ENCODE assay signal across 10 cellular contexts in genomic region chr1:109485001-109485400, GRCh38. TPM values are rescaled to one million over a fixed set of nuclear protein-coding genes. Genes with fewer than 3 reads are reported as not detected.
DNase-seq lines count a peak whose midpoint lies in the region; ATAC-seq and TF ChIP-seq lines count a peak whose summit lies in the region.
"Had no signal": no experiment of that assay in that cellular context is flagged by ENCODE, and none has a peak within 500 bp of the region (broad histone marks: within the 10 kb centered on the region; RNA-seq: fewer than 3 reads in every experiment).

No MANE protein-coding gene starts in this region.

- no peak overlapping the region for H3K9ac ChIP-seq in SK-N-SH
- peak overlapping the region; percentile 90 for H3K9ac ChIP-seq in OCI-LY3 (ENCODE audit: low read length)
- peak overlapping the region; percentile 23 for H3K9ac ChIP-seq in endocrine pancreas (ENCODE audit: control insufficient read depth, insufficient read depth, low read length)

- no peaks in the 10 kb centered on the region for H3F3A ChIP-seq in SK-N-SH (replicated peaks; ENCODE audit: insufficient read depth)

- no peak for TF ChIP-seq EP300 in SK-N-SH (IDR thresholded peaks at IDR 0.05; ENCODE audit: borderline replicate concordance in 1 of 2, low read depth in 1 of 2, low read length in 1 of 2)

- WGBS in SK-N-SH (ENCODE audit: low lambda C conversion rate) = 13% methylated on average over 3 of the region's 3 CpGs

- no peaks in the 10 kb centered on the region for H4K20me1 ChIP-seq in SK-N-SH (ENCODE audit: insufficient read depth)
- H4K20me1 ChIP-seq in OCI-LY3 (ENCODE audit: insufficient read depth, low read length) = no peaks in the 10 kb centered on the region

- H3K9me3 ChIP-seq in SK-N-SH (no peaks in the 10 kb centered on the region), OCI-LY3 (ENCODE audit: insufficient read depth, low read length) (no peaks in the 10 kb centered on the region), endocrine pancreas (ENCODE audit: control insufficient read depth, low read length) (no peaks in the 10 kb centered on the region)
- H3K9me3 ChIP-seq: testis had no signal

- no peaks in the 10 kb centered on the region for H3K9me2 ChIP-seq in SK-N-SH

- peak overlapping the region; percentile 95 for H3K4me2 ChIP-seq in SK-N-SH
- peak overlapping the region; percentile 99 for H3K4me2 ChIP-seq in OCI-LY3 (ENCODE audit: low read length)

- H3K4me3 ChIP-seq in SK-N-SH (ENCODE audit: low read depth in 2 of 2, low read length in 1 of 2) (peak overlapping the region; percentile 58 to 82), OCI-LY3 (ENCODE audit: low read length) (peak overlapping the region; percentile 98), endocrine pancreas (ENCODE audit: control insufficient read depth, insufficient read depth, low read length) (no peak overlapping the region), skeletal muscle cell (ENCODE audit: low read depth, low read length) (peak overlapping the region; percentile 64)

- POLR2A ChIA-PET in SK-N-SH (lab: Yijun Ruan, JAX) = no interaction called here

- H2AFZ ChIP-seq in SK-N-SH (ENCODE audit: low read depth) (peak overlapping the region; percentile 89), OCI-LY3 (ENCODE audit: low read depth, low read length) (no peak overlapping the region)

- peaks cover 0 to 16% of the 10 kb centered on the region in 2 experiments for H3K36me3 ChIP-seq in SK-N-SH (replicated peaks in 1 of 2; ENCODE audit: control insufficient read depth in 1 of 2, insufficient read depth in 2 of 2, low read length in 1 of 2)
- no peaks in the 10 kb centered on the region for H3K36me3 ChIP-seq in OCI-LY3 (replicated peaks; ENCODE audit: low read depth, low read length)
- H3K36me3 ChIP-seq in endocrine pancreas (ENCODE audit: control insufficient read depth, insufficient read depth, low read length) = no peaks in the 10 kb centered on the region

- H3K4me1 ChIP-seq in SK-N-SH (ENCODE audit: control insufficient read depth in 1 of 2, insufficient read depth in 2 of 2, low read depth in 1 of 2, low read length in 1 of 2) (peaks cover 6 to 15% of the 10 kb centered on the region in 2 experiments; a peak in 2 of 4 replicates), OCI-LY3 (ENCODE audit: low read length) (peaks cover 15% of the 10 kb centered on the region), endocrine pancreas (ENCODE audit: control insufficient read depth, insufficient read depth, low read length) (no peaks in the 10 kb centered on the region)

- CTCF ChIA-PET in SK-N-SH (lab: Yijun Ruan, JAX) = interaction anchor here (1.1 to 40.2 kb wide), 6 partner anchors 9 to 289 kb away, joined by 3 to 1710 read pairs (median 28); partner anchors contain the start of genes AMIGO1, CYB561D1 and GPR61

- TF ChIP-seq RAD21 in SK-N-SH (IDR thresholded peaks at IDR 0.05; ENCODE audit: low read length) = no peak

- H3K79me2 ChIP-seq in SK-N-SH (ENCODE audit: insufficient read depth) = peaks cover 12% of the 10 kb centered on the region; the same call in 1 of the 2 replicates
- H3K79me2 ChIP-seq in OCI-LY3 (ENCODE audit: low read length) = peaks cover 9% of the 10 kb centered on the region

- ATAC-seq in SK-N-SH treated with all-trans-retinoic acid at 6 μM for 48 hours (no peak), GM18858 (IDR thresholded peaks at IDR 0.05; ENCODE audit: unreplicated experiment) (no peak)

- DNase-seq in SK-N-SH (no peak), skeletal muscle cell (ENCODE audit: low read depth) (no peak), Ammon's horn (ENCODE audit: low spot score) (no peak)
- DNase-seq in stimulated activated CD4-positive, alpha-beta T cell treated with anti-CD3 and anti-CD28 coated beads, Interleukin-2, amount 100 ng/mL, for 24 hours = no peak
- DNase-seq: testis had no signal

- H3K27ac ChIP-seq in SK-N-SH (ENCODE audit: low read depth in 2 of 2, low read length in 1 of 2) (no peak overlapping the region), OCI-LY3 (ENCODE audit: low read length) (peak overlapping the region; percentile 76; the same call in 1 of the 2 replicates)

- TF ChIP-seq CTCF in SK-N-SH (IDR thresholded peaks at IDR 0.05) (no peak), OCI-LY3 (IDR thresholded peaks at IDR 0.05; ENCODE audit: low read depth, low read length) (no peak)

- H3K27me3 ChIP-seq in SK-N-SH (ENCODE audit: insufficient read depth) = peaks cover 14% of the 10 kb centered on the region; the same call in 1 of the 2 replicates
- no peaks in the 10 kb centered on the region for H3K27me3 ChIP-seq in OCI-LY3 (ENCODE audit: low read depth, low read length)
- H3K27me3 ChIP-seq in endocrine pancreas (ENCODE audit: control insufficient read depth, insufficient read depth, low read length) = no peaks in the 10 kb centered on the region
- H3K27me3 ChIP-seq: testis had no signal

TF ChIP-seq in SK-N-SH, 30 proteins besides CTCF, POLR2A, EP300 and RAD21 (continues in another document):
- TF ChIP-seq MAX (IDR thresholded peaks at IDR 0.05; ENCODE audit: low read depth) (no peak), CHD2 (IDR thresholded peaks at IDR 0.05; ENCODE audit: low read length, partially characterized antibody) (no peak)

TF ChIP-seq in SK-N-SH treated with all-trans-retinoic acid at 6 μM for 48 hours, 23 proteins besides CTCF, POLR2A, EP300 and RAD21:
- TF ChIP-seq CREB5 (CRISPR knock-in tag; IDR thresholded peaks at IDR 0.05; ENCODE audit: low read depth) (no peak), POU6F1 (CRISPR knock-in tag; IDR thresholded peaks at IDR 0.05; ENCODE audit: borderline replicate concordance, low read depth) (no peak), BACH2 (CRISPR knock-in tag; IDR thresholded peaks at IDR 0.05; ENCODE audit: borderline replicate concordance) (no peak), RARB (CRISPR knock-in tag; IDR thresholded peaks at IDR 0.05) (no peak), ZNF70 (CRISPR knock-in tag; IDR thresholded peaks at IDR 0.05) (no peak), ISL1 (CRISPR knock-in tag; IDR thresholded peaks at IDR 0.05) (no peak), TOX (CRISPR knock-in tag; IDR thresholded peaks at IDR 0.05; ENCODE audit: borderline replicate concordance) (no peak)

RNA-seq across cellular contexts. Expression of gene ATXN7L2, which starts 1.3 kb away (rescaled TPM):
- polyA plus RNA-seq in SK-N-SH (2012; rRNA removed) = 3.9 and 4.0 TPM in 2 replicates
- 1.5 and 2.7 TPM in 2 replicates for polyA plus RNA-seq in SK-N-SH (2012; cell fraction: cytosol; rRNA removed)
- polyA plus RNA-seq in SK-N-SH (2012; cell fraction: nucleus; rRNA removed) = 12.7 and 20.3 TPM in 2 replicates

RNA-seq across cellular contexts. Expression of gene CYB561D1, which starts 8.9 kb away (rescaled TPM):
- polyA plus RNA-seq in SK-N-SH (2012; rRNA removed) = 5.4 and 8.9 TPM in 2 replicates
- polyA plus RNA-seq in SK-N-SH (2012; cell fraction: cytosol; rRNA removed) = 3.5 and 4.9 TPM in 2 replicates
- polyA plus RNA-seq in SK-N-SH (2012; cell fraction: nucleus; rRNA removed) = 13.0 and 13.3 TPM in 2 replicates

RNA-seq across cellular contexts. Expression of gene SYPL2, which starts 18.7 kb away (rescaled TPM):
- 0.03 and 0.05 TPM in 2 replicates for polyA plus RNA-seq in SK-N-SH (2012; rRNA removed)
- 0.01 and 0.05 TPM in 2 replicates for polyA plus RNA-seq in SK-N-SH (2012; cell fraction: cytosol; rRNA removed)
- polyA plus RNA-seq in SK-N-SH (2012; cell fraction: nucleus; rRNA removed) = 0.07 and 0.10 TPM in 2 replicates

RNA-seq across cellular contexts. Expression of gene AMIGO1, which starts 24.5 kb away (rescaled TPM):
- polyA plus RNA-seq in SK-N-SH (2012; rRNA removed) = 0.93 and 0.95 TPM in 2 replicates
- 0.85 and 0.94 TPM in 2 replicates for polyA plus RNA-seq in SK-N-SH (2012; cell fraction: cytosol; rRNA removed)
- 0.73 TPM in 2 replicates for polyA plus RNA-seq in SK-N-SH (2012; cell fraction: nucleus; rRNA removed)

RNA-seq across cellular contexts. Expression of gene GPR61, which starts 54.7 kb away (rescaled TPM):
- polyA plus RNA-seq in SK-N-SH (2012; rRNA removed) = not detected in 2 replicates
- polyA plus RNA-seq in SK-N-SH (2012; cell fraction: cytosol; rRNA removed) = not detected in 2 replicates
- polyA plus RNA-seq in SK-N-SH (2012; cell fraction: nucleus; rRNA removed) = 0.08 TPM in 1 of 2 replicates, not detected in the other
- polyA plus RNA-seq: lung had no signal
